Comparison of ENCODE assay signal across 8 cellular contexts in genomic region chr1:224733021-224733911, GRCh38.
DNase-seq lines count a peak whose midpoint lies in the region; ATAC-seq, FAIRE-seq and TF ChIP-seq lines count a peak whose summit lies in the region.

No MANE protein-coding gene starts in this region.

- no peaks in the 10 kb centered on the region for H3K36me3 Mint-ChIP-seq in naive thymus-derived CD8-positive, alpha-beta T cell

- H3K27me3 ChIP-seq in esophagus squamous epithelium (no peaks in the 10 kb centered on the region), spleen (replicated peaks in 1 of 7) (no peaks in the 10 kb centered on the region)

- WGBS in esophagus squamous epithelium, 2 donors = 19 to 21% methylated on average over 6 to 9 of the region's 12 CpGs
- 39 to 58% (median 50%) methylated on average over 10 to 12 of the region's 12 CpGs for WGBS in spleen, 5 donors

- H3K4me1 ChIP-seq in esophagus squamous epithelium (peaks cover 15 to 37% (median 22%) of the 10 kb centered on the region in 3 donors), spleen (peaks cover 0 to 8% (median 0%) of the 10 kb centered on the region in 6 donors)

- no peaks in the 10 kb centered on the region for H3K9me3 ChIP-seq in esophagus squamous epithelium
- no peaks in the 10 kb centered on the region for H3K9me3 ChIP-seq in spleen

- peaks cover 0 to 6% (median 0%) of the 10 kb centered on the region in 5 donors for H3K27me3 Mint-ChIP-seq in naive thymus-derived CD8-positive, alpha-beta T cell

- no peaks in the 10 kb centered on the region for H3K9me3 Mint-ChIP-seq in naive thymus-derived CD8-positive, alpha-beta T cell

- H3K27ac ChIP-seq in esophagus squamous epithelium (peak overlapping the region in 3 of 4 donors; percentile 45 to 61 (median 58)), spleen (peak overlapping the region in 7 of 8 donors; percentile 22 to 57 (median 40))

- no peak for FAIRE-seq in HTR-8/SVneo (lab: Jason Lieb, UNC)

- ATAC-seq in GM21529 (IDR thresholded peaks at IDR 0.05; ENCODE audit: unreplicated experiment) = peak; percentile 65
- no peak for ATAC-seq in naive thymus-derived CD8-positive, alpha-beta T cell

- TF ChIP-seq CTCF in GM12864 (IDR thresholded peaks at IDR 0.05; ENCODE audit: low read depth, low read length, missing control alignments) (peak; percentile 5), esophagus squamous epithelium (IDR thresholded peaks at IDR 0.05) (no peak), spleen (IDR thresholded peaks at IDR 0.05 in 8 of 11, conservative IDR thresholded peaks at IDR 0.05 in 3 of 11) (no peak)

- no peaks in the 10 kb centered on the region for H3K36me3 ChIP-seq in esophagus squamous epithelium
- no peaks in the 10 kb centered on the region for H3K36me3 ChIP-seq in spleen

- H3K4me3 ChIP-seq in GM12864 (ENCODE audit: low read depth, low read length) (no peak overlapping the region), esophagus squamous epithelium (no peak overlapping the region), spleen (no peak overlapping the region)

- H3K4me3 Mint-ChIP-seq in naive thymus-derived CD8-positive, alpha-beta T cell = no peak overlapping the region

- H3K4me1 Mint-ChIP-seq in naive thymus-derived CD8-positive, alpha-beta T cell = peaks cover 6 to 17% (median 13%) of the 10 kb centered on the region in 4 donors

- TF ChIP-seq POLR2A in esophagus squamous epithelium (IDR thresholded peaks at IDR 0.05) (no peak), spleen (IDR thresholded peaks at IDR 0.05) (no peak)

- DNase-seq in GM12864 (ENCODE audit: low read depth) = no peak
- peak; percentile 41 for DNase-seq in HTR-8/SVneo (ENCODE audit: insufficient read length, low spot score)
- DNase-seq in esophagus squamous epithelium (lab: John Stamatoyannopoulos, UW) = no peak
- DNase-seq in spleen = no peak
- no peak for DNase-seq in naive thymus-derived CD8-positive, alpha-beta T cell
- no peak for DNase-seq in effector CD8-positive, alpha-beta T cell (lab: John Stamatoyannopoulos, UW)
- DNase-seq in activated gamma-delta T cell treated with Interleukin-2 at 50 U/mL for 16 hours = no peak

- POLR2A ChIA-PET in naive thymus-derived CD8-positive, alpha-beta T cell (lab: Charles Lee) = no interaction called here

- intact Hi-C loops in esophagus squamous epithelium (cut with DNase I) = no loop called here
- intact Hi-C loops in spleen (cut with DNase I; ENCODE audit: low total_unique reads) = no loop called here

- no peak overlapping the region for H3K27ac Mint-ChIP-seq in naive thymus-derived CD8-positive, alpha-beta T cell
